In genomic region chr1:83097715-83098613, GRCh38 we compare ENCODE assay signal across 18 cellular contexts.
"Had no signal": no experiment of that assay in that cellular context is flagged by ENCODE, and none has a peak within 500 bp of the region (broad histone marks: within the 10 kb centered on the region; RNA-seq: fewer than 3 reads in every experiment).

No MANE protein-coding gene starts in this region.

- H3K4me3 Mint-ChIP-seq: activated CD4-positive, alpha-beta T cell treated with anti-CD3 and anti-CD28 coated beads for 36 hours; brain; WTC11 had no signal

- H3K27me3 ChIP-seq: dorsolateral prefrontal cortex, gastrocnemius medialis, heart left ventricle, tibial nerve had no signal

- H3K27ac Mint-ChIP-seq: activated CD4-positive, alpha-beta T cell treated with anti-CD3 and anti-CD28 coated beads for 36 hours; brain; WTC11 had no signal

- H3K36me3 ChIP-seq: gastrocnemius medialis, heart left ventricle, tibial nerve had no signal

- DNase-seq: activated CD4-positive, alpha-beta T cell treated with anti-CD3 and anti-CD28 coated beads for 36 hours; activated CD4-positive, alpha-beta T cell treated with anti-CD3 and anti-CD28 coated beads, Interleukin-2, amount 50 U/mL, for 48 hours; activated naive CD4-positive, alpha-beta T cell; central memory CD4-positive, alpha-beta T cell; dorsolateral prefrontal cortex; erythroblast; gastrocnemius medialis; heart left ventricle; kidney glomerular epithelial cell; left ventricle myocardium superior; retina; stimulated activated CD4-positive, alpha-beta T cell treated with anti-CD3 and anti-CD28 coated beads, Interleukin-12 subunit alpha, Interleukin-12 subunit beta, amount 100 ng/mL, for 4 hours; stimulated activated CD4-positive, alpha-beta T cell treated with anti-CD3 and anti-CD28 coated beads, Interleukin-1b, Interleukin-23, amount 100 ng/mL, for 48 hours; stimulated activated CD8-positive, alpha-beta memory T cell treated with anti-CD3 and anti-CD28 coated beads, Interleukin-4, amount 100 ng/mL, for 48 hours; stimulated activated naive CD4-positive, alpha-beta T cell treated with Interleukin-2 at 50 U/mL for 16 hours had no signal

- H3K4me1 ChIP-seq: gastrocnemius medialis, heart left ventricle, tibial nerve had no signal

- H3K27me3 Mint-ChIP-seq: activated CD4-positive, alpha-beta T cell treated with anti-CD3 and anti-CD28 coated beads for 36 hours; brain had no signal

- H3K4me3 ChIP-seq: dorsolateral prefrontal cortex, gastrocnemius medialis, heart left ventricle, tibial nerve had no signal

- H3K4me1 Mint-ChIP-seq: activated CD4-positive, alpha-beta T cell treated with anti-CD3 and anti-CD28 coated beads for 36 hours had no signal

- H3K9me3 ChIP-seq: gastrocnemius medialis, tibial nerve had no signal

- ATAC-seq: activated CD4-positive, alpha-beta T cell treated with anti-CD3 and anti-CD28 coated beads for 36 hours; gastrocnemius medialis; heart left ventricle; left ventricle myocardium superior; WTC11 had no signal

- H3K36me3 Mint-ChIP-seq: brain had no signal

- H3K27ac ChIP-seq: gastrocnemius medialis, heart left ventricle, tibial nerve had no signal
